ENCODE assay signal across 25 cellular contexts in genomic region chr13:34591163-34591562, GRCh38.
"Had no signal": no experiment of that assay in that cellular context is flagged by ENCODE, and none has a peak within 500 bp of the region (broad histone marks: within the 10 kb centered on the region; RNA-seq: fewer than 3 reads in every experiment).

No MANE protein-coding gene starts in this region.

- H3K36me3 ChIP-seq: breast epithelium, esophagus muscularis mucosa, right lobe of liver, upper lobe of left lung, WERI-Rb-1 had no signal

- H3K36me3 Mint-ChIP-seq: memory B cell; naive thymus-derived CD4-positive, alpha-beta T cell; stimulated activated effector memory CD8-positive, alpha-beta T cell treated with anti-CD3 and anti-CD28 coated beads, Interleukin-12 subunit alpha, Interleukin-12 subunit beta, amount 100 ng/mL, for 72 hours had no signal

- H3K27me3 Mint-ChIP-seq: activated CD4-positive, alpha-beta memory T cell treated with anti-CD3 and anti-CD28 coated beads, Interleukin-2, amount 10 ng/mL, durations not matched to agents 7 days and 5 days; activated CD4-positive, alpha-beta T cell treated with anti-CD3 and anti-CD28 coated beads, Interleukin-2, amount 10 ng/mL, durations not matched to agents 24 days and 14 days; activated T-cell treated with anti-CD3 and anti-CD28 coated beads, Interleukin-2, amount 50 U/mL, for 24 hours; central memory CD8-positive, alpha-beta T cell; memory B cell; stimulated activated naive CD8-positive, alpha-beta T cell treated with anti-CD3 and anti-CD28 coated beads, Interleukin-15, Interleukin-2, amounts not matched to agents 100 ng/mL and 50 ng/mL, for 24 hours; T-helper 17 cell had no signal

- H3K4me1 Mint-ChIP-seq: activated CD4-positive, alpha-beta memory T cell treated with anti-CD3 and anti-CD28 coated beads, Interleukin-2, amount 10 ng/mL, durations not matched to agents 7 days and 5 days; activated CD4-positive, alpha-beta T cell treated with anti-CD3 and anti-CD28 coated beads, Interleukin-2, amount 10 ng/mL, durations not matched to agents 24 days and 14 days; central memory CD8-positive, alpha-beta T cell; memory B cell; stimulated activated effector memory CD8-positive, alpha-beta T cell treated with anti-CD3 and anti-CD28 coated beads, Interleukin-12 subunit alpha, Interleukin-12 subunit beta, amount 100 ng/mL, for 72 hours; T-helper 17 cell had no signal

- H3K27ac ChIP-seq: breast epithelium, esophagus muscularis mucosa, right lobe of liver, upper lobe of left lung, WERI-Rb-1 had no signal

- ATAC-seq: naive thymus-derived CD4-positive, alpha-beta T cell; right lobe of liver; stimulated activated effector memory CD8-positive, alpha-beta T cell treated with anti-CD3 and anti-CD28 coated beads, Interleukin-12 subunit alpha, Interleukin-12 subunit beta, amount 100 ng/mL, for 72 hours; T-helper 17 cell had no signal

- H3K27me3 ChIP-seq: breast epithelium, esophagus muscularis mucosa, right lobe of liver, upper lobe of left lung had no signal

- H3K27ac Mint-ChIP-seq: activated CD4-positive, alpha-beta memory T cell treated with anti-CD3 and anti-CD28 coated beads, Interleukin-2, amount 10 ng/mL, durations not matched to agents 7 days and 5 days; activated CD4-positive, alpha-beta T cell treated with anti-CD3 and anti-CD28 coated beads, Interleukin-2, amount 10 ng/mL, durations not matched to agents 24 days and 14 days; activated T-cell treated with anti-CD3 and anti-CD28 coated beads, Interleukin-2, amount 50 U/mL, for 24 hours; memory B cell; naive thymus-derived CD4-positive, alpha-beta T cell; stimulated activated effector memory CD8-positive, alpha-beta T cell treated with anti-CD3 and anti-CD28 coated beads, Interleukin-12 subunit alpha, Interleukin-12 subunit beta, amount 100 ng/mL, for 72 hours; stimulated activated naive CD8-positive, alpha-beta T cell treated with anti-CD3 and anti-CD28 coated beads, Interleukin-15, Interleukin-2, amounts not matched to agents 100 ng/mL and 50 ng/mL, for 24 hours; T-helper 17 cell had no signal

- DNase-seq: activated CD4-positive, alpha-beta memory T cell treated with anti-CD3 and anti-CD28 coated beads, Interleukin-2, amount 10 ng/mL, durations not matched to agents 7 days and 5 days; activated CD4-positive, alpha-beta T cell treated with anti-CD3 and anti-CD28 coated beads, Interleukin-2, amount 10 ng/mL, durations not matched to agents 24 days and 14 days; activated CD4-positive, CD25-positive, alpha-beta regulatory T cell treated with anti-CD3 and anti-CD28 coated beads, Interleukin-2, amount 50 U/mL, for 72 hours; activated CD8-positive, alpha-beta memory T cell treated with anti-CD3 and anti-CD28 coated beads, Interleukin-2, amount 50 U/mL, for 48 hours; activated gamma-delta T cell treated with Interleukin-2 at 50 U/mL for 16 hours; activated naive CD4-positive, alpha-beta T cell treated with anti-CD3 and anti-CD28 coated beads, Interleukin-2, amount 50 U/mL, for 16 hours; activated T-cell treated with anti-CD3 and anti-CD28 coated beads, Interleukin-2, amount 50 U/mL, for 24 hours; dermis blood vessel endothelial cell; effector CD4-positive, alpha-beta T cell; glutamatergic neuron; naive thymus-derived CD4-positive, alpha-beta T cell; right lobe of liver; stimulated activated CD4-positive, alpha-beta T cell treated with anti-CD3 and anti-CD28 coated beads, Interleukin-12 subunit alpha, Interleukin-12 subunit beta, amount 100 ng/mL, for 4 hours; stimulated activated CD4-positive, alpha-beta T cell treated with anti-CD3 and anti-CD28 coated beads, Interleukin-4, amount 100 ng/mL, for 1 hour; T-helper 17 cell; T1000; upper lobe of left lung; WERI-Rb-1 had no signal

- H3K4me3 ChIP-seq: breast epithelium, esophagus muscularis mucosa, right lobe of liver, skin epidermis, upper lobe of left lung had no signal

- H3K4me1 ChIP-seq: breast epithelium, right lobe of liver, upper lobe of left lung had no signal

- H3K4me3 Mint-ChIP-seq: activated CD4-positive, alpha-beta memory T cell treated with anti-CD3 and anti-CD28 coated beads, Interleukin-2, amount 10 ng/mL, durations not matched to agents 7 days and 5 days; activated CD4-positive, alpha-beta T cell treated with anti-CD3 and anti-CD28 coated beads, Interleukin-2, amount 10 ng/mL, durations not matched to agents 24 days and 14 days; activated T-cell treated with anti-CD3 and anti-CD28 coated beads, Interleukin-2, amount 50 U/mL, for 24 hours; central memory CD8-positive, alpha-beta T cell; memory B cell; naive thymus-derived CD4-positive, alpha-beta T cell; stimulated activated effector memory CD8-positive, alpha-beta T cell treated with anti-CD3 and anti-CD28 coated beads, Interleukin-12 subunit alpha, Interleukin-12 subunit beta, amount 100 ng/mL, for 72 hours; stimulated activated naive CD8-positive, alpha-beta T cell treated with anti-CD3 and anti-CD28 coated beads, Interleukin-15, Interleukin-2, amounts not matched to agents 100 ng/mL and 50 ng/mL, for 24 hours; T-helper 17 cell had no signal

- H3K9me3 ChIP-seq: breast epithelium, esophagus muscularis mucosa, right lobe of liver, upper lobe of left lung had no signal
